In genomic region chr3:19146685-19147650, GRCh38 we compare ENCODE assay signal across 8 cellular contexts. TPM values are rescaled to one million over a fixed set of nuclear protein-coding genes. Genes with fewer than 3 reads are reported as not detected.
DNase-seq lines count a peak whose midpoint lies in the region; ATAC-seq and TF ChIP-seq lines count a peak whose summit lies in the region.

No MANE protein-coding gene starts in this region.

- peaks cover 11% of the 10 kb centered on the region for H3K27me3 Mint-ChIP-seq in T-helper 17 cell

- intact Hi-C loops in ascending aorta (cut with DNase I) (loop anchor here (5.0 to 10.0 kb wide), 2 partner anchors 398 to 720 kb away; no protein-coding TSS in a partner anchor), psoas muscle (cut with DNase I) (no loop called here), uterus (cut with DNase I; ENCODE audit: low total_unique reads) (no loop called here)

- WGBS in hepatocyte (ENCODE audit: low lambda C conversion rate, missing lambda C conversion rate): 1% methylated on average over 37 of the region's 60 CpGs
- WGBS in psoas muscle, 3 donors: 1% methylated on average over 57 to 60 of the region's 60 CpGs

- H3K27ac ChIP-seq in ascending aorta (no peak overlapping the region), hepatocyte (peak overlapping the region; percentile 75), psoas muscle (no peak overlapping the region), uterus (peak overlapping the region in 1 of 2 donors; percentile 38)

- H3K27me3 ChIP-seq in ascending aorta: no peaks in the 10 kb centered on the region
- peaks cover 16% of the 10 kb centered on the region for H3K27me3 ChIP-seq in hepatocyte
- H3K27me3 ChIP-seq in psoas muscle (ENCODE audit: insufficient read depth in 3 of 3, low read length in 2 of 3): peaks cover 0 to 39% (median 0%) of the 10 kb centered on the region in 3 donors
- no peaks in the 10 kb centered on the region for H3K27me3 ChIP-seq in uterus

- no peak overlapping the region for H3K27ac Mint-ChIP-seq in T-helper 17 cell

- H3K79me2 ChIP-seq in hepatocyte: no peaks in the 10 kb centered on the region

- H3K36me3 ChIP-seq in ascending aorta: no peaks in the 10 kb centered on the region
- no peaks in the 10 kb centered on the region for H3K36me3 ChIP-seq in hepatocyte (replicated peaks; ENCODE audit: insufficient read depth, low read depth)
- no peaks in the 10 kb centered on the region for H3K36me3 ChIP-seq in psoas muscle (ENCODE audit: insufficient read depth in 1 of 2, low read depth in 1 of 2)
- H3K36me3 ChIP-seq in uterus: no peaks in the 10 kb centered on the region

- DNase-seq in NCI-H1417 treated with DMSO at 0.1 percent for 48 hours (lab: John Stamatoyannopoulos, UW): peak; percentile 76
- DNase-seq in T-helper 17 cell: peak; percentile 21 to 48 (median 27)
- DNase-seq in ascending aorta (ENCODE audit: low spot score in 2 of 2): peak in 1 of 2 donors; percentile 70
- peak; percentile 89 for DNase-seq in hepatocyte (ENCODE audit: low spot score)
- peak; percentile 51 to 72 for DNase-seq in psoas muscle
- peak; percentile 62 to 68 for DNase-seq in uterus

- ATAC-seq in HG02678 (IDR thresholded peaks at IDR 0.05; ENCODE audit: unreplicated experiment) (peak; percentile 75), T-helper 17 cell (peak; percentile 78), psoas muscle (peak; percentile 61 to 90 (median 77))

- peak overlapping the region; percentile 87 for H2AFZ ChIP-seq in hepatocyte

- H3K9me2 ChIP-seq in hepatocyte (replicated peaks; ENCODE audit: insufficient read depth): no peaks in the 10 kb centered on the region

- H3K9me3 ChIP-seq in T-helper 17 cell (ENCODE audit: control insufficient read depth, low read length, poor library complexity, severe bottlenecking) (no peaks in the 10 kb centered on the region), ascending aorta (peaks cover 0 to 10% of the 10 kb centered on the region in 2 donors), hepatocyte (ENCODE audit: low read depth) (no peaks in the 10 kb centered on the region), psoas muscle (peaks cover 7% of the 10 kb centered on the region), uterus (no peaks in the 10 kb centered on the region)

- H3K4me1 Mint-ChIP-seq in T-helper 17 cell: peaks cover 17% of the 10 kb centered on the region

- TF ChIP-seq CTCF in GM12872 (IDR thresholded peaks at IDR 0.05; ENCODE audit: insufficient read depth, low read depth, low read length) (peak; percentile 63), ascending aorta (IDR thresholded peaks at IDR 0.05) (peak; percentile 8 to 48 (median 27)), hepatocyte (IDR thresholded peaks at IDR 0.05; ENCODE audit: poor library complexity) (peak; percentile 49), psoas muscle (IDR thresholded peaks at IDR 0.05) (peak; percentile 40), uterus (IDR thresholded peaks at IDR 0.05) (peak; percentile 12 to 47 (median 32))

- no peak for TF ChIP-seq POLR2A in uterus (IDR thresholded peaks at IDR 0.05)

- H3K36me3 Mint-ChIP-seq in T-helper 17 cell (ENCODE audit: low read depth): no peaks in the 10 kb centered on the region

- H4K20me1 ChIP-seq in hepatocyte (ENCODE audit: insufficient read depth, poor library complexity, severe bottlenecking): no peaks in the 10 kb centered on the region

- peak overlapping the region; percentile 89 for H3K4me2 ChIP-seq in hepatocyte

- H3K4me3 Mint-ChIP-seq in T-helper 17 cell: peak overlapping the region; percentile 89

- H3K4me1 ChIP-seq in ascending aorta (peaks cover 5 to 8% of the 10 kb centered on the region in 2 donors), hepatocyte (ENCODE audit: insufficient read depth) (no peaks in the 10 kb centered on the region), psoas muscle (no peaks in the 10 kb centered on the region), uterus (no peaks in the 10 kb centered on the region)

- H3K4me3 ChIP-seq in ascending aorta (peak overlapping the region; percentile 78 to 89), hepatocyte (peak overlapping the region; percentile 37), psoas muscle (peak overlapping the region; percentile 77), uterus (peak overlapping the region; percentile 39 to 57)

RNA-seq across cellular contexts. Expression of gene KCNH8, which starts 1.3 kb away (rescaled TPM):
- total RNA-seq in T-helper 17 cell: under 1 TPM in 1 of 2 donors, not detected in 1; 0.75 TPM
- not detected for total RNA-seq in ascending aorta
- 0.88 and 0.97 TPM in 2 replicates for total RNA-seq in hepatocyte
- 0.22 and 1.1 TPM in 2 replicates for polyA plus RNA-seq in hepatocyte
- total RNA-seq in psoas muscle: under 1 TPM in 2 of 4 donors, not detected in 2; 0.11 to 0.24 TPM
- polyA plus RNA-seq in psoas muscle: not detected
- 1 to 10 TPM in 1 of 4 donors, under 1 TPM in 2, not detected in 1; 0.26 to 1.5 (median 0.49) TPM for total RNA-seq in uterus
